15 cellular contexts compared by ENCODE assay signal in genomic region chr5:40775846-40776657, GRCh38. TPM values are rescaled to one million over a fixed set of nuclear protein-coding genes. Genes with fewer than 3 reads are reported as not detected.
DNase-seq lines count a peak whose midpoint lies in the region; ATAC-seq, FAIRE-seq and TF ChIP-seq lines count a peak whose summit lies in the region.
"Had no signal": no experiment of that assay in that cellular context is flagged by ENCODE, and none has a peak within 500 bp of the region (broad histone marks: within the 10 kb centered on the region; RNA-seq: fewer than 3 reads in every experiment).

No MANE protein-coding gene starts in this region.

- H3K9ac ChIP-seq in colonic mucosa (ENCODE audit: low read depth in 2 of 2, low read length in 2 of 2) = peak overlapping the region in 1 of 2 donors; percentile 62

- H3K4me3 ChIP-seq in Panc1 (ENCODE audit: low read depth in 2 of 2, low read length in 2 of 2) (no peak overlapping the region), colonic mucosa (no peak overlapping the region), pancreas (no peak overlapping the region)

- no peak for TF ChIP-seq CTCF in Panc1 (IDR thresholded peaks at IDR 0.05)
- TF ChIP-seq CTCF in colonic mucosa (IDR thresholded peaks at IDR 0.05) = no peak
- no peak for TF ChIP-seq CTCF in pancreas (IDR thresholded peaks at IDR 0.05)

- intact Hi-C loops in Panc1 (cut with micrococcal nuclease; ENCODE audit: unreplicated experiment) = no loop called here
- intact Hi-C loops in colonic mucosa (cut with DNase I) = no loop called here
- intact Hi-C loops in pancreas (cut with DNase I) = no loop called here

- POLR2A ChIA-PET in Panc1 (lab: Charles Lee) = interaction anchor here (0.6 kb wide), 1 partner anchor 29 kb away, joined by 3 read pairs; no protein-coding TSS in a partner anchor

- CTCF ChIA-PET in Panc1 (lab: Charles Lee) = no interaction called here

- H3K27ac ChIP-seq in Panc1 (ENCODE audit: low read length) (peak overlapping the region; percentile 49), colonic mucosa (peak overlapping the region; percentile 58), pancreas (peak overlapping the region in 2 of 4 donors; percentile 50 to 68)

- in situ Hi-C loops in Panc1 (cut with HindIII; ENCODE audit: low pct_unique_long_range_greater_than_20kb, low sequenced_read_pairs) (no loop called here), KBM-7 (cut with MboI; ENCODE audit: low pct_unique_long_range_greater_than_20kb, low sequenced_read_pairs) (no loop called here)

- H3K4me1 ChIP-seq in Panc1 (ENCODE audit: control insufficient read depth, insufficient read depth, low read length) (peaks cover 14% of the 10 kb centered on the region), colonic mucosa (peaks cover 6% of the 10 kb centered on the region), pancreas (peaks cover 0 to 22% (median 0%) of the 10 kb centered on the region in 3 donors)

- H3K27me3 ChIP-seq in Panc1 (ENCODE audit: control insufficient read depth, insufficient read depth, low read length) (no peaks in the 10 kb centered on the region), colonic mucosa (no peaks in the 10 kb centered on the region), pancreas (no peaks in the 10 kb centered on the region)

- peaks cover 23% of the 10 kb centered on the region for H3K36me3 ChIP-seq in Panc1 (ENCODE audit: control insufficient read depth, insufficient read depth, low read length)
- H3K36me3 ChIP-seq in colonic mucosa = peaks cover 4% of the 10 kb centered on the region
- H3K36me3 ChIP-seq in pancreas = peaks cover 0 to 5% (median 0%) of the 10 kb centered on the region in 3 donors

- no peaks in the 10 kb centered on the region for H3K9me3 ChIP-seq in Panc1 (ENCODE audit: control insufficient read depth, insufficient read depth, low read depth, low read length)
- no peaks in the 10 kb centered on the region for H3K9me3 ChIP-seq in colonic mucosa
- H3K9me3 ChIP-seq in pancreas = no peaks in the 10 kb centered on the region

- WGBS in pancreas, 2 donors = 67 to 73% methylated on average over 6 of the region's 6 CpGs

- BruUV-seq in Panc1 (replicated peaks; lab: Mats Ljungman, UMichigan) = TSS peak; percentile 10

- no peak for FAIRE-seq in pancreas (lab: Jason Lieb, UNC)
- FAIRE-seq: A204.1, keratinocyte, urothelium cell line had no signal

- no peak for ATAC-seq in Panc1
- ATAC-seq in pancreas = peak in 3 of 4 donors; percentile 10 to 24 (median 15)
- ATAC-seq in left lobe of liver = no peak

- DNase-seq in NOMO-1 treated with DMSO at 0.1 percent for 48 hours (lab: John Stamatoyannopoulos, UW; ENCODE audit: unreplicated experiment) = peak; percentile 26
- DNase-seq in NOMO-1 treated with dmso at 0.1 percent for 144 hours (lab: John Stamatoyannopoulos, UW; ENCODE audit: unreplicated experiment) = no peak
- no peak for DNase-seq in Panc1 (ENCODE audit: low read depth, low spot score)
- no peak for DNase-seq in colonic mucosa
- no peak for DNase-seq in pancreas
- no peak for DNase-seq in SKM-1 treated with dmso at 0.1 percent for 144 hours (lab: John Stamatoyannopoulos, UW; ENCODE audit: unreplicated experiment)
- no peak for DNase-seq in left lobe of liver (ENCODE audit: low spot score)
- DNase-seq in KBM-7 = no peak
- DNase-seq: activated CD4-positive, alpha-beta T cell treated with anti-CD3 and anti-CD28 coated beads, Interleukin-2, amount 50 U/mL, for 48 hours; dermis blood vessel endothelial cell; HCEC 1CT; T-helper 1 cell had no signal

RNA-seq across cellular contexts. Expression of gene TTC33, which starts 20.3 kb away (rescaled TPM):
- total RNA-seq in Panc1 (2021; ENCODE audit: unreplicated experiment) (12.6 TPM), colonic mucosa (10 to 100 TPM; 10.6 to 19.8 TPM), pancreas (1 to 10 TPM; 4.3 to 8.7 (median 6.0) TPM), left lobe of liver (7.0 TPM)
- polyA plus RNA-seq in Panc1 (2012; ENCODE audit: insufficient read length) = 7.1 TPM
- 1 to 10 TPM; 3.0 to 5.9 TPM for polyA plus RNA-seq in pancreas

RNA-seq across cellular contexts. Expression of gene PRKAA1, which starts 22.1 kb away (rescaled TPM):
- total RNA-seq in Panc1 (2021; ENCODE audit: unreplicated experiment) (75.8 TPM), colonic mucosa (100 to 1,000 TPM in 1 of 2 donors, 10 to 100 TPM in 1; 77.4 to 118 TPM), pancreas (10 to 100 TPM; 23.7 to 42.9 (median 31.6) TPM), left lobe of liver (38.9 TPM)
- polyA plus RNA-seq in Panc1 (2012; ENCODE audit: insufficient read length) = 36.6 TPM
- polyA plus RNA-seq in pancreas = 10 to 100 TPM; 17.5 to 30.9 TPM

RNA-seq across cellular contexts. Expression of gene RPL37, which starts 59.0 kb away (rescaled TPM):
- total RNA-seq in Panc1 (2021; ENCODE audit: unreplicated experiment) (916 TPM), colonic mucosa (100 to 1,000 TPM; 867 to 934 TPM), pancreas (100 to 1,000 TPM; 544 to 898 (median 729) TPM), left lobe of liver (375 TPM)
- 2,029 TPM for polyA plus RNA-seq in Panc1 (2012; ENCODE audit: insufficient read length)
- 1,000 to 10,000 TPM; 1,071 to 1,157 TPM for polyA plus RNA-seq in pancreas

Comparison
In these comparisons a context has a peak if more than half of its experiments do, and no peak if none do; other contexts are left out.
1. ATAC-seq: peak in pancreas (3 of 4); none in Panc1 (single experiment) and left lobe of liver (single experiment).